ENCODE assay signal across 25 cellular contexts in genomic region chr10:88232978-88233537, GRCh38.
DNase-seq lines count a peak whose midpoint lies in the region; ATAC-seq and TF ChIP-seq lines count a peak whose summit lies in the region.
"Had no signal": no experiment of that assay in that cellular context is flagged by ENCODE, and none has a peak within 500 bp of the region (broad histone marks: within the 10 kb centered on the region; RNA-seq: fewer than 3 reads in every experiment).

No MANE protein-coding gene starts in this region.

- no peaks in the 10 kb centered on the region for H3K36me3 ChIP-seq in right atrium auricular region
- H3K36me3 ChIP-seq: prostate gland, upper lobe of right lung had no signal

- H3K4me1 ChIP-seq in right atrium auricular region: peaks cover 0 to 33% of the 10 kb centered on the region in 2 donors
- H3K4me1 ChIP-seq: prostate gland had no signal

- DNase-seq in Right ventricle myocardium inferior (ENCODE audit: missing footprints) (no peak), cardiac septum (ENCODE audit: low spot score) (no peak), right atrium auricular region (ENCODE audit: low spot score) (no peak), pons (ENCODE audit: low spot score) (peak; percentile 36), NCI-H526 treated with DMSO at 0.1 percent for 48 hours (lab: John Stamatoyannopoulos, UW) (no peak), SKM-1 (lab: John Stamatoyannopoulos, UW; ENCODE audit: unreplicated experiment) (no peak), cortex of kidney (lab: John Stamatoyannopoulos, UW) (no peak)
- DNase-seq: activated CD4-positive, alpha-beta T cell treated with anti-CD3 and anti-CD28 coated beads, Interleukin-2, amount 50 U/mL, for 1 hour; activated gamma-delta T cell treated with Interleukin-2 at 50 U/mL for 16 hours; activated naive CD8-positive, alpha-beta T cell treated with anti-CD3 and anti-CD28 coated beads, Interleukin-2, amount 50 U/mL, for 24 hours; activated T-cell treated with anti-CD3 and anti-CD28 coated beads, Interleukin-2, amount 50 U/mL, for 24 hours; Calu3; central memory CD4-positive, alpha-beta T cell; foreskin melanocyte; mammary epithelial cell; NCI-H1436; NCI-H2081 treated with DMSO at 0.1 percent for 48 hours; NCI-H2227 treated with DMSO at 0.1 percent for 48 hours; NCI-H748 treated with DMSO at 0.1 percent for 48 hours; T-cell had no signal

- intact Hi-C loops in Right ventricle myocardium inferior (cut with DNase I) (no loop called here), cardiac septum (cut with DNase I) (no loop called here)

- no peak overlapping the region for H3K4me3 ChIP-seq in right atrium auricular region
- H3K4me3 ChIP-seq: GM23248, prostate gland, upper lobe of right lung had no signal

- no peaks in the 10 kb centered on the region for H3K9me3 ChIP-seq in right atrium auricular region
- H3K9me3 ChIP-seq: prostate gland, upper lobe of right lung had no signal

- H3K27ac ChIP-seq in right atrium auricular region: peak overlapping the region; percentile 17 to 33
- H3K27ac ChIP-seq: GM23248, prostate gland, upper lobe of right lung had no signal

- TF ChIP-seq CTCF in right atrium auricular region (IDR thresholded peaks at IDR 0.05): no peak

- no peaks in the 10 kb centered on the region for H3K27me3 ChIP-seq in right atrium auricular region
- H3K27me3 ChIP-seq: upper lobe of right lung had no signal

- ATAC-seq in Right ventricle myocardium inferior (peak; percentile 26), GM21717 (IDR thresholded peaks at IDR 0.05; ENCODE audit: unreplicated experiment) (no peak)
- ATAC-seq: activated naive CD8-positive, alpha-beta T cell treated with anti-CD3 and anti-CD28 coated beads, Interleukin-2, amount 50 U/mL, for 24 hours; stimulated activated memory B cell treated with anti-CD40 and anti-IgM and Interleukin-4, amounts not matched to agents 10 μg/mL and 1 μg/mL and 100 μg/mL, for 72 hours; T-cell had no signal
